ENCODE assay signal across 11 cellular contexts in genomic region chr18:44229693-44230108, GRCh38.
DNase-seq lines count a peak whose midpoint lies in the region; ATAC-seq and TF ChIP-seq lines count a peak whose summit lies in the region.
"Had no signal": no experiment of that assay in that cellular context is flagged by ENCODE, and none has a peak within 500 bp of the region (broad histone marks: within the 10 kb centered on the region; RNA-seq: fewer than 3 reads in every experiment).

No MANE protein-coding gene starts in this region.

- WGBS in aorta, 2 donors, result 4 to 7% methylated on average over 3 of the region's 3 CpGs

- no peak for TF ChIP-seq CTCF in mucosa of descending colon (IDR thresholded peaks at IDR 0.05)

- DNase-seq in DMS 273 (lab: John Stamatoyannopoulos, UW; ENCODE audit: unreplicated experiment), result peak; percentile 7
- DNase-seq in DMS 273 treated with DMSO at 0.1 percent for 48 hours (lab: John Stamatoyannopoulos, UW), result no peak
- peak; percentile 83 for DNase-seq in fibroblast of gingiva (ENCODE audit: low read depth)
- DNase-seq in mucosa of descending colon, result peak; percentile 32 to 58 (median 34)
- DNase-seq in aorta, result peak; percentile 82 to 89
- DNase-seq in effector memory CD4-positive, alpha-beta T cell, result no peak
- DNase-seq: activated CD4-positive, alpha-beta T cell treated with anti-CD3 and anti-CD28 coated beads, Interleukin-2, amount 10 ng/mL, durations not matched to agents 7 days and 5 days; mesendoderm had no signal

- H3K4me1 ChIP-seq in mucosa of descending colon (ENCODE audit: low read depth) (peaks cover 8% of the 10 kb centered on the region), aorta (ENCODE audit: control insufficient read depth in 1 of 2, insufficient read depth in 2 of 2, low read length in 2 of 2) (no peaks in the 10 kb centered on the region)
- no peaks in the 10 kb centered on the region for H3K4me1 ChIP-seq in effector memory CD4-positive, alpha-beta T cell (ENCODE audit: control insufficient read depth, insufficient read depth, low read length, poor library complexity, severe bottlenecking)

- no peaks in the 10 kb centered on the region for H3K27me3 ChIP-seq in aorta (ENCODE audit: control insufficient read depth in 1 of 2, insufficient read depth in 2 of 2, low read length in 1 of 2)
- no peaks in the 10 kb centered on the region for H3K27me3 ChIP-seq in effector memory CD4-positive, alpha-beta T cell (replicated peaks; ENCODE audit: control insufficient read depth, insufficient read depth, low read length, poor library complexity, severe bottlenecking)

- H3K27ac ChIP-seq in aorta (ENCODE audit: low read depth in 1 of 2, low read length in 2 of 2), result no peak overlapping the region
- no peak overlapping the region for H3K27ac ChIP-seq in effector memory CD4-positive, alpha-beta T cell (ENCODE audit: insufficient read depth, low read length, poor library complexity, severe bottlenecking)
- H3K27ac ChIP-seq: 22Rv1 had no signal

- H3K4me3 ChIP-seq in mucosa of descending colon, result no peak overlapping the region
- H3K4me3 ChIP-seq in aorta (ENCODE audit: low read length in 2 of 2), result no peak overlapping the region
- no peak overlapping the region for H3K4me3 ChIP-seq in effector memory CD4-positive, alpha-beta T cell (ENCODE audit: insufficient read depth, low read depth, low read length, poor library complexity, severe bottlenecking)

- H3K36me3 ChIP-seq in mucosa of descending colon (ENCODE audit: low read depth) (no peaks in the 10 kb centered on the region), aorta (ENCODE audit: control insufficient read depth in 1 of 2, insufficient read depth in 2 of 2, low read length in 1 of 2) (no peaks in the 10 kb centered on the region)
- no peaks in the 10 kb centered on the region for H3K36me3 ChIP-seq in effector memory CD4-positive, alpha-beta T cell (ENCODE audit: control insufficient read depth, insufficient read depth, low read length)

- H3K9me3 ChIP-seq in mucosa of descending colon, result no peaks in the 10 kb centered on the region
- no peaks in the 10 kb centered on the region for H3K9me3 ChIP-seq in aorta (ENCODE audit: control insufficient read depth, low read length)
- no peaks in the 10 kb centered on the region for H3K9me3 ChIP-seq in effector memory CD4-positive, alpha-beta T cell (ENCODE audit: control insufficient read depth, low read length)

- intact Hi-C loops in mucosa of descending colon (cut with DNase I, micrococcal nuclease) (no loop called here), aorta (cut with DNase I) (no loop called here)

- ATAC-seq in mucosa of descending colon (peak; percentile 17), aorta (ENCODE audit: low FRiP score) (peak; percentile 84), HG03095 (IDR thresholded peaks at IDR 0.05; ENCODE audit: unreplicated experiment) (no peak), GM18517 (IDR thresholded peaks at IDR 0.05; ENCODE audit: unreplicated experiment) (no peak)

Comparison
In these comparisons a context has a peak if more than half of its experiments do, and no peak if none do; other contexts are left out.
1. DNase-seq: peak in DMS 273 (single experiment), fibroblast of gingiva (single experiment), mucosa of descending colon (3 of 3) and aorta (2 of 2); none in DMS 273 treated with DMSO at 0.1 percent for 48 hours (single experiment) and effector memory CD4-positive, alpha-beta T cell (0 of 3).
2. ATAC-seq: peak in mucosa of descending colon (single experiment) and aorta (single experiment); none in HG03095 (single experiment) and GM18517 (single experiment).